27 cellular contexts compared by ENCODE assay signal in genomic region chr6:126605089-126605488, GRCh38.
"Had no signal": no experiment of that assay in that cellular context is flagged by ENCODE, and none has a peak within 500 bp of the region (broad histone marks: within the 10 kb centered on the region; RNA-seq: fewer than 3 reads in every experiment).

No MANE protein-coding gene starts in this region.

- H3K4me3 Mint-ChIP-seq: stimulated activated effector memory CD8-positive, alpha-beta T cell treated with anti-CD3 and anti-CD28 coated beads, Interleukin-12 subunit alpha, Interleukin-12 subunit beta, amount 100 ng/mL, for 72 hours; stimulated activated memory B cell treated with anti-CD40 and anti-IgM and Interleukin-4, amounts not matched to agents 10 μg/mL and 1 μg/mL and 100 μg/mL, for 72 hours; stimulated activated naive B cell treated with anti-CD40 and anti-IgM and Interleukin-4, amounts not matched to agents 10 μg/mL and 1 μg/mL and 100 μg/mL, for 72 hours; stimulated activated naive CD8-positive, alpha-beta T cell treated with anti-CD3 and anti-CD28 coated beads, Interleukin-15, amount 100 ng/mL, for 72 hours; stimulated activated naive CD8-positive, alpha-beta T cell treated with anti-CD3 and anti-CD28 coated beads, Interleukin-15, Interleukin-2, amounts not matched to agents 100 ng/mL and 50 ng/mL, for 24 hours; type B pancreatic cell had no signal

- H3K36me3 ChIP-seq: stomach, suprapubic skin, thoracic aorta, thyroid gland, tibial artery, tibial nerve, transverse colon, upper lobe of left lung, uterus, vagina had no signal

- H3K27ac Mint-ChIP-seq: stimulated activated effector memory CD8-positive, alpha-beta T cell treated with anti-CD3 and anti-CD28 coated beads, Interleukin-12 subunit alpha, Interleukin-12 subunit beta, amount 100 ng/mL, for 72 hours; stimulated activated memory B cell treated with anti-CD40 and anti-IgM and Interleukin-4, amounts not matched to agents 10 μg/mL and 1 μg/mL and 100 μg/mL, for 72 hours; stimulated activated naive B cell treated with anti-CD40 and anti-IgM and Interleukin-4, amounts not matched to agents 10 μg/mL and 1 μg/mL and 100 μg/mL, for 72 hours; stimulated activated naive CD8-positive, alpha-beta T cell treated with anti-CD3 and anti-CD28 coated beads, Interleukin-15, amount 100 ng/mL, for 72 hours; stimulated activated naive CD8-positive, alpha-beta T cell treated with anti-CD3 and anti-CD28 coated beads, Interleukin-15, Interleukin-2, amounts not matched to agents 100 ng/mL and 50 ng/mL, for 24 hours; type B pancreatic cell had no signal

- H3K4me1 Mint-ChIP-seq: stimulated activated effector memory CD8-positive, alpha-beta T cell treated with anti-CD3 and anti-CD28 coated beads, Interleukin-12 subunit alpha, Interleukin-12 subunit beta, amount 100 ng/mL, for 72 hours; stimulated activated memory B cell treated with anti-CD40 and anti-IgM and Interleukin-4, amounts not matched to agents 10 μg/mL and 1 μg/mL and 100 μg/mL, for 72 hours; stimulated activated naive B cell treated with anti-CD40 and anti-IgM and Interleukin-4, amounts not matched to agents 10 μg/mL and 1 μg/mL and 100 μg/mL, for 72 hours; stimulated activated naive CD8-positive, alpha-beta T cell treated with anti-CD3 and anti-CD28 coated beads, Interleukin-15, amount 100 ng/mL, for 72 hours had no signal

- H3K36me3 Mint-ChIP-seq: stimulated activated effector memory CD8-positive, alpha-beta T cell treated with anti-CD3 and anti-CD28 coated beads, Interleukin-12 subunit alpha, Interleukin-12 subunit beta, amount 100 ng/mL, for 72 hours; stimulated activated memory B cell treated with anti-CD40 and anti-IgM and Interleukin-4, amounts not matched to agents 10 μg/mL and 1 μg/mL and 100 μg/mL, for 72 hours; stimulated activated naive B cell treated with anti-CD40 and anti-IgM and Interleukin-4, amounts not matched to agents 10 μg/mL and 1 μg/mL and 100 μg/mL, for 72 hours; type B pancreatic cell had no signal

- H3K27me3 Mint-ChIP-seq: stimulated activated memory B cell treated with anti-CD40 and anti-IgM and Interleukin-4, amounts not matched to agents 10 μg/mL and 1 μg/mL and 100 μg/mL, for 72 hours; stimulated activated naive B cell treated with anti-CD40 and anti-IgM and Interleukin-4, amounts not matched to agents 10 μg/mL and 1 μg/mL and 100 μg/mL, for 72 hours; stimulated activated naive CD8-positive, alpha-beta T cell treated with anti-CD3 and anti-CD28 coated beads, Interleukin-15, amount 100 ng/mL, for 72 hours; stimulated activated naive CD8-positive, alpha-beta T cell treated with anti-CD3 and anti-CD28 coated beads, Interleukin-15, Interleukin-2, amounts not matched to agents 100 ng/mL and 50 ng/mL, for 24 hours; type B pancreatic cell had no signal

- H3K4me3 ChIP-seq: stomach, suprapubic skin, testis, thoracic aorta, thyroid gland, tibial artery, tibial nerve, transverse colon, upper lobe of left lung, uterus, vagina had no signal

- H3K27me3 ChIP-seq: stomach, suprapubic skin, testis, thyroid gland, tibial artery, tibial nerve, transverse colon, upper lobe of left lung, uterus, vagina had no signal

- DNase-seq: stimulated activated CD4-positive, alpha-beta T cell treated with anti-CD3 and anti-CD28 coated beads, Interleukin-2, amount 100 ng/mL, for 24 hours; stimulated activated CD4-positive, alpha-beta T cell treated with anti-CD3 and anti-CD28 coated beads, Interleukin-4, amount 100 ng/mL, for 1 hour; stimulated activated CD4-positive, alpha-beta T cell treated with anti-CD3 and anti-CD28 coated beads, Interleukin-4, amount 100 ng/mL, for 24 hours; stimulated activated CD4-positive, alpha-beta T cell treated with anti-CD3 and anti-CD28 coated beads, Interleukin-4, amount 100 ng/mL, for 4 hours; stimulated activated CD8-positive, alpha-beta memory T cell treated with anti-CD3 and anti-CD28 coated beads, Interleukin-4, amount 100 ng/mL, for 48 hours; stimulated activated naive B cell treated with anti-CD40 and anti-IgM and Interleukin-4, amounts not matched to agents 10 μg/mL and 1 μg/mL and 100 μg/mL, for 72 hours; stimulated activated naive CD4-positive, alpha-beta T cell; stimulated activated naive CD4-positive, alpha-beta T cell treated with Interleukin-2 at 50 U/mL for 16 hours; stimulated activated naive CD8-positive, alpha-beta T cell treated with anti-CD3 and anti-CD28 coated beads, Interleukin-15, amount 100 ng/mL, for 72 hours; stimulated activated naive CD8-positive, alpha-beta T cell treated with anti-CD3 and anti-CD28 coated beads, Interleukin-15, Interleukin-2, amounts not matched to agents 100 U/mL and 50 U/mL, for 24 hours; stomach; substantia nigra; testis; thyroid gland; tibial artery; transverse colon; trophoblast cell; upper lobe of left lung; uterus had no signal

- H3K4me1 ChIP-seq: stomach, suprapubic skin, testis, thyroid gland, tibial artery, tibial nerve, transverse colon, upper lobe of left lung, uterus, vagina had no signal

- H3K9me3 ChIP-seq: stomach, suprapubic skin, testis, thoracic aorta, thyroid gland, tibial artery, transverse colon, upper lobe of left lung, uterus, vagina had no signal

- H3K27ac ChIP-seq: stomach, suprapubic skin, testis, thoracic aorta, thyroid gland, tibial artery, tibial nerve, transverse colon, upper lobe of left lung, uterus, vagina had no signal

- ATAC-seq: stimulated activated effector memory CD8-positive, alpha-beta T cell treated with anti-CD3 and anti-CD28 coated beads, Interleukin-12 subunit alpha, Interleukin-12 subunit beta, amount 100 ng/mL, for 72 hours; stimulated activated memory B cell treated with anti-CD40 and anti-IgM and Interleukin-4, amounts not matched to agents 10 μg/mL and 1 μg/mL and 100 μg/mL, for 72 hours; stimulated activated naive B cell treated with anti-CD40 and anti-IgM and Interleukin-4, amounts not matched to agents 10 μg/mL and 1 μg/mL and 100 μg/mL, for 72 hours; stimulated activated naive CD8-positive, alpha-beta T cell treated with anti-CD3 and anti-CD28 coated beads, Interleukin-15, amount 100 ng/mL, for 72 hours; stimulated activated naive CD8-positive, alpha-beta T cell treated with anti-CD3 and anti-CD28 coated beads, Interleukin-15, Interleukin-2, amounts not matched to agents 100 U/mL and 50 U/mL, for 24 hours had no signal

- H3K9me3 Mint-ChIP-seq: stimulated activated naive B cell treated with anti-CD40 and anti-IgM and Interleukin-4, amounts not matched to agents 10 μg/mL and 1 μg/mL and 100 μg/mL, for 72 hours; type B pancreatic cell had no signal
